In genomic region chr2:204110250-204111183, GRCh38 we compare ENCODE assay signal across 10 cellular contexts.
A peak's percentile ranks its signal among the peaks of the same experiment; 100 is the strongest.
DNase-seq lines count a peak whose midpoint lies in the region; ATAC-seq and TF ChIP-seq lines count a peak whose summit lies in the region.
"Had no signal": no experiment of that assay in that cellular context is flagged by ENCODE, and none has a peak within 500 bp of the region (broad histone marks: within the 10 kb centered on the region; RNA-seq: fewer than 3 reads in every experiment).

No MANE protein-coding gene starts in this region.

- H3K4me1 ChIP-seq in adipocyte (ENCODE audit: control insufficient read depth, insufficient read depth, low read length), result peaks cover 16% of the 10 kb centered on the region
- peaks cover 0 to 18% (median 8%) of the 10 kb centered on the region in 4 donors for H3K4me1 ChIP-seq in tibial artery

- DNase-seq in SW480 (ENCODE audit: low spot score) (peak; percentile 9), adipocyte (ENCODE audit: low read depth) (peak; percentile 76), posterior vena cava (ENCODE audit: low spot score) (peak; percentile 77), hippocampal formation (lab: John Stamatoyannopoulos, UW) (no peak), tibial artery (no peak), HuH-7 (ENCODE audit: low spot score) (no peak)

- no peak for TF ChIP-seq CTCF in tibial artery (IDR thresholded peaks at IDR 0.05)

- no peaks in the 10 kb centered on the region for H3K9me3 ChIP-seq in adipocyte (ENCODE audit: control insufficient read depth, low read length)
- no peaks in the 10 kb centered on the region for H3K9me3 ChIP-seq in tibial artery
- H3K9me3 ChIP-seq: neutrophil had no signal

- ATAC-seq in GM18499 (IDR thresholded peaks at IDR 0.05; ENCODE audit: insufficient read depth, unreplicated experiment) (peak; percentile 95), HG02840 (IDR thresholded peaks at IDR 0.05; ENCODE audit: low FRiP score, unreplicated experiment) (peak; percentile 81)
- ATAC-seq: K562 had no signal

- peak overlapping the region; percentile 40 for H3K4me3 ChIP-seq in adipocyte (ENCODE audit: low read length)
- no peak overlapping the region for H3K4me3 ChIP-seq in tibial artery
- H3K4me3 ChIP-seq: K562 had no signal

- no peaks in the 10 kb centered on the region for H3K27me3 ChIP-seq in adipocyte (replicated peaks; ENCODE audit: control insufficient read depth, insufficient read depth, low read length)
- H3K27me3 ChIP-seq in tibial artery, result no peaks in the 10 kb centered on the region

- H3K9ac ChIP-seq in adipocyte (ENCODE audit: low read length), result no peak overlapping the region

- H3K36me3 ChIP-seq in adipocyte (ENCODE audit: control insufficient read depth, insufficient read depth, low read length, severe bottlenecking), result no peaks in the 10 kb centered on the region
- no peaks in the 10 kb centered on the region for H3K36me3 ChIP-seq in tibial artery
- H3K36me3 ChIP-seq: neutrophil had no signal

- no peak overlapping the region for H3K27ac ChIP-seq in tibial artery
- H3K27ac ChIP-seq: neutrophil had no signal

- intact Hi-C loops in posterior vena cava (cut with DNase I) (no loop called here), tibial artery (cut with DNase I; ENCODE audit: low total_unique reads) (no loop called here)

Comparison
In these comparisons a context has a peak if more than half of its experiments do, and no peak if none do; other contexts are left out.
1. DNase-seq: peak in SW480 (single experiment), adipocyte (single experiment) and posterior vena cava (single experiment); none in hippocampal formation (0 of 2), tibial artery (0 of 2) and HuH-7 (single experiment).